ENCODE assay signal across 24 cellular contexts in genomic region chr18:55694291-55694690, GRCh38.
DNase-seq lines count a peak whose midpoint lies in the region; ATAC-seq, FAIRE-seq and TF ChIP-seq lines count a peak whose summit lies in the region.
"Had no signal": no experiment of that assay in that cellular context is flagged by ENCODE, and none has a peak within 500 bp of the region (broad histone marks: within the 10 kb centered on the region; RNA-seq: fewer than 3 reads in every experiment).

No MANE protein-coding gene starts in this region.

- peak overlapping the region; percentile 21 for H3K4me2 ChIP-seq in smooth muscle cell
- H3K4me2 ChIP-seq: BLaER1 had no signal

- H3K27ac ChIP-seq in smooth muscle cell (ENCODE audit: low read depth) (no peak overlapping the region), uterus (no peak overlapping the region)
- H3K27ac ChIP-seq: 22Rv1, BLaER1, psoas muscle, SK-N-MC, spleen had no signal

- H3K4me3 ChIP-seq in fibroblast of pulmonary artery (replicated peaks; ENCODE audit: low read depth, low read length): no peak overlapping the region
- H3K4me3 ChIP-seq in smooth muscle cell: no peak overlapping the region
- H3K4me3 ChIP-seq in uterus: no peak overlapping the region
- H3K4me3 ChIP-seq: BLaER1, psoas muscle, SK-N-MC, spleen had no signal

- peak; percentile 43 for DNase-seq in NK-92 treated with Interleukin-12 subunit alpha and Interleukin-12 subunit beta, amount 100 ng/mL, for 24 hours (lab: John Stamatoyannopoulos, UW)
- DNase-seq in NK-92 (lab: John Stamatoyannopoulos, UW; ENCODE audit: unreplicated experiment): no peak
- DNase-seq in RCC 7860 (ENCODE audit: low spot score): peak; percentile 60
- DNase-seq in fibroblast of pulmonary artery (ENCODE audit: low read depth): peak; percentile 23
- no peak for DNase-seq in smooth muscle cell (lab: John Stamatoyannopoulos, UW; ENCODE audit: unreplicated experiment)
- no peak for DNase-seq in uterus
- DNase-seq: activated CD4-positive, alpha-beta T cell treated with anti-CD3 and anti-CD28 coated beads for 4 hours; activated gamma-delta T cell; amniotic stem cell; effector CD4-positive, alpha-beta T cell; left colon; midbrain; NCI-H1048; NCI-H524 treated with DMSO at 0.1 percent for 48 hours; nephron progenitor cell; psoas muscle; spleen had no signal

- H3K9ac ChIP-seq in smooth muscle cell (ENCODE audit: low read depth): no peak overlapping the region
- H3K9ac ChIP-seq: BLaER1 had no signal

- TF ChIP-seq POLR2A in uterus (IDR thresholded peaks at IDR 0.05): no peak

- WGBS in smooth muscle cell (ENCODE audit: low lambda C conversion rate): 82% methylated on average over 1 of the region's 1 CpG

- TF ChIP-seq CTCF in fibroblast of pulmonary artery (IDR thresholded peaks at IDR 0.05; ENCODE audit: low read length, missing control alignments) (no peak), smooth muscle cell (IDR thresholded peaks at IDR 0.05; ENCODE audit: borderline replicate concordance, insufficient read depth, poor library complexity, severe bottlenecking) (no peak), uterus (IDR thresholded peaks at IDR 0.05) (no peak)

- H3K79me2 ChIP-seq in smooth muscle cell (ENCODE audit: low read depth): no peaks in the 10 kb centered on the region

- H3K36me3 ChIP-seq in smooth muscle cell (ENCODE audit: low read depth) (no peaks in the 10 kb centered on the region), uterus (no peaks in the 10 kb centered on the region)
- H3K36me3 ChIP-seq: BLaER1, spleen had no signal

- no peaks in the 10 kb centered on the region for H4K20me1 ChIP-seq in smooth muscle cell (ENCODE audit: low read depth)
- H4K20me1 ChIP-seq: BLaER1 had no signal

- ATAC-seq in HG02938 (IDR thresholded peaks at IDR 0.05; ENCODE audit: unreplicated experiment) (no peak), HG02571 (IDR thresholded peaks at IDR 0.05; ENCODE audit: unreplicated experiment) (no peak)
- ATAC-seq: HepG2, left colon, psoas muscle had no signal

- no peak overlapping the region for H2AFZ ChIP-seq in smooth muscle cell (ENCODE audit: low read depth)

- H3K27me3 ChIP-seq in smooth muscle cell (ENCODE audit: low read depth) (no peaks in the 10 kb centered on the region), uterus (no peaks in the 10 kb centered on the region)
- H3K27me3 ChIP-seq: BLaER1, spleen had no signal

- peak; percentile 70 for FAIRE-seq in RCC 7860 (lab: Jason Lieb, UNC)
- FAIRE-seq: HepG2, TTC549 had no signal

- no peaks in the 10 kb centered on the region for H3F3A ChIP-seq in smooth muscle cell (ENCODE audit: low read depth)

- H3K9me3 ChIP-seq in smooth muscle cell (replicated peaks; ENCODE audit: low read depth) (no peaks in the 10 kb centered on the region), uterus (no peaks in the 10 kb centered on the region)
- H3K9me3 ChIP-seq: psoas muscle, spleen had no signal

- H3K4me1 ChIP-seq in smooth muscle cell (ENCODE audit: low read depth): no peaks in the 10 kb centered on the region
- no peaks in the 10 kb centered on the region for H3K4me1 ChIP-seq in uterus
- H3K4me1 ChIP-seq: psoas muscle, spleen had no signal

- intact Hi-C loops in uterus (cut with DNase I; ENCODE audit: low total_unique reads): no loop called here

Comparison
In these comparisons a context has a peak if more than half of its experiments do, and no peak if none do; other contexts are left out.
1. DNase-seq: peak in NK-92 treated with Interleukin-12 subunit alpha and Interleukin-12 subunit beta, amount 100 ng/mL, for 24 hours (single experiment), RCC 7860 (single experiment) and fibroblast of pulmonary artery (single experiment); none in NK-92 (single experiment), smooth muscle cell (single experiment) and uterus (0 of 2).